ENCODE assay signal across 8 cellular contexts in genomic region chr10:100878291-100878910, GRCh38. TPM values are rescaled to one million over a fixed set of nuclear protein-coding genes. Genes with fewer than 3 reads are reported as not detected.
DNase-seq lines count a peak whose midpoint lies in the region; ATAC-seq, FAIRE-seq and TF ChIP-seq lines count a peak whose summit lies in the region.

No MANE protein-coding gene starts in this region.

- peak; percentile 74 for ATAC-seq in activated CD8-positive, alpha-beta memory T cell treated with anti-CD3 and anti-CD28 coated beads, Interleukin-2, amount 10 ng/mL, durations not matched to agents 7 days and 5 days
- no peak for ATAC-seq in GM21619 (IDR thresholded peaks at IDR 0.05; ENCODE audit: unreplicated experiment)

- H4K5ac ChIP-seq in H1 (ENCODE audit: insufficient read length, low read depth, low read length) = no peak overlapping the region

- H2AFZ ChIP-seq in H1 (ENCODE audit: low read length) (0 out of 2 replicates have a peak overlapping the region, but pooled peaks have one; percentile 47), mesenchymal stem cell (ENCODE audit: low read depth, low read length) (no peak overlapping the region)

- POLR2A ChIA-PET in H1 (lab: Charles Lee; ENCODE audit: partially characterized antibody) = interaction anchor here (0.8 to 1.9 kb wide), 6 partner anchors 10 to 317 kb away, joined by 3 to 8 read pairs (median 4); no protein-coding TSS in a partner anchor

- H3K4me3 Mint-ChIP-seq in activated CD8-positive, alpha-beta memory T cell treated with anti-CD3 and anti-CD28 coated beads, Interleukin-2, amount 10 ng/mL, durations not matched to agents 7 days and 5 days = no peak overlapping the region
- H3K4me3 Mint-ChIP-seq in type B pancreatic cell = no peak overlapping the region

- no peak overlapping the region for H3K56ac ChIP-seq in H1 (replicated peaks; ENCODE audit: insufficient read length, low read depth, low read length)

- peak; percentile 66 to 90 (median 85) for TF ChIP-seq CTCF in H1 (IDR thresholded peaks at IDR 0.05; ENCODE audit: control extremely low read depth in 1 of 3, insufficient read depth in 1 of 3, low read depth in 1 of 3, low read length in 3 of 3)
- TF ChIP-seq CTCF in type B pancreatic cell (conservative IDR thresholded peaks at IDR 0.05) = peak; percentile 90

- no peaks in the 10 kb centered on the region for H3K4me1 Mint-ChIP-seq in activated CD8-positive, alpha-beta memory T cell treated with anti-CD3 and anti-CD28 coated beads, Interleukin-2, amount 10 ng/mL, durations not matched to agents 7 days and 5 days
- H3K4me1 Mint-ChIP-seq in type B pancreatic cell (ENCODE audit: unreplicated experiment) = peaks cover 46% of the 10 kb centered on the region

- no peak overlapping the region for H4K91ac ChIP-seq in H1 (replicated peaks; ENCODE audit: insufficient read length, low read length)
- H4K91ac ChIP-seq in mesenchymal stem cell (ENCODE audit: low read length) = no peak overlapping the region

- H3K27me3 ChIP-seq in H1 (replicated peaks in 1 of 4; ENCODE audit: control insufficient read depth in 3 of 4, extremely low read depth in 1 of 4, insufficient read depth in 3 of 4, low read length in 3 of 4) (peaks cover 0 to 13% (median 6%) of the 10 kb centered on the region in 4 experiments; a peak in 4 of 7 replicates), mesenchymal stem cell (ENCODE audit: control insufficient read depth in 1 of 2, insufficient read depth in 1 of 2, low read length in 2 of 2) (peaks cover 10 to 58% of the 10 kb centered on the region in 2 experiments)

- H4K20me1 ChIP-seq in H1 (replicated peaks in 1 of 2; ENCODE audit: control insufficient read depth in 1 of 2, insufficient read depth in 2 of 2, low read length in 2 of 2) = peaks cover 0 to 2% of the 10 kb centered on the region in 2 experiments

- no peaks in the 10 kb centered on the region for H3K79me1 ChIP-seq in H1 (ENCODE audit: low read depth, low read length)
- no peaks in the 10 kb centered on the region for H3K79me1 ChIP-seq in mesenchymal stem cell (replicated peaks; ENCODE audit: low read length, poor library complexity, severe bottlenecking)

- H3K14ac ChIP-seq in H1 (ENCODE audit: insufficient read length) (no peak overlapping the region), mesenchymal stem cell (ENCODE audit: low read length in 2 of 2) (no peak overlapping the region)

- peak; percentile 53 for DNase-seq in activated CD8-positive, alpha-beta memory T cell treated with anti-CD3 and anti-CD28 coated beads, Interleukin-2, amount 10 ng/mL, durations not matched to agents 7 days and 5 days
- no peak for DNase-seq in activated CD8-positive, alpha-beta memory T cell treated with anti-CD3 and anti-CD28 coated beads for 24 hours
- peak; percentile 57 for DNase-seq in LoVo (ENCODE audit: low spot score)
- DNase-seq in SKM-1 (lab: John Stamatoyannopoulos, UW; ENCODE audit: unreplicated experiment) = peak; percentile 49
- peak; percentile 31 to 71 for DNase-seq in H1 (ENCODE audit: low read depth in 1 of 2, low spot score in 2 of 2)
- peak; percentile 83 for DNase-seq in mesenchymal stem cell
- DNase-seq in type B pancreatic cell (ENCODE audit: extremely low spot score, unreplicated experiment) = no peak

- H3K9me3 Mint-ChIP-seq in activated CD8-positive, alpha-beta memory T cell treated with anti-CD3 and anti-CD28 coated beads, Interleukin-2, amount 10 ng/mL, durations not matched to agents 7 days and 5 days (ENCODE audit: low read depth) = no peaks in the 10 kb centered on the region
- no peaks in the 10 kb centered on the region for H3K9me3 Mint-ChIP-seq in type B pancreatic cell

- peak; percentile 98 for FAIRE-seq in H1 (lab: Jason Lieb, UNC)

- peak; percentile 97 to 98 for TF ChIP-seq RAD21 in H1 (IDR thresholded peaks at IDR 0.05 in 1 of 2, conservative IDR thresholded peaks at IDR 0.05 in 1 of 2; ENCODE audit: low read depth in 2 of 2, low read length in 2 of 2)

- no peaks in the 10 kb centered on the region for H3K36me3 ChIP-seq in H1 (ENCODE audit: control insufficient read depth in 2 of 4, insufficient read depth in 4 of 4, low read length in 3 of 4)
- H3K36me3 ChIP-seq in mesenchymal stem cell (ENCODE audit: control insufficient read depth in 1 of 2, insufficient read depth in 2 of 2, low read depth in 1 of 2, low read length in 2 of 2) = no peaks in the 10 kb centered on the region

- H3K79me2 ChIP-seq in H1 (ENCODE audit: control insufficient read depth in 1 of 2, insufficient read depth in 2 of 2, low read length in 2 of 2) = no peaks in the 10 kb centered on the region

- H2AK5ac ChIP-seq in H1 (ENCODE audit: low read depth, low read length) (no peak overlapping the region), mesenchymal stem cell (ENCODE audit: low read length, severe bottlenecking) (no peak overlapping the region)

- H3K23ac ChIP-seq in H1 (ENCODE audit: insufficient read length) (no peak overlapping the region), mesenchymal stem cell (ENCODE audit: low read length in 2 of 2) (no peak overlapping the region)

- H3K23me2 ChIP-seq in H1 (ENCODE audit: low read depth, low read length) = no peaks in the 10 kb centered on the region; the same call in 1 of the 2 replicates

- H2BK5ac ChIP-seq in H1 (ENCODE audit: low read depth, low read length) (no peak overlapping the region), mesenchymal stem cell (ENCODE audit: low read depth, low read length, poor library complexity, severe bottlenecking) (no peak overlapping the region)

- H3K4me1 ChIP-seq in H1 (replicated peaks in 1 of 4; ENCODE audit: control insufficient read depth in 3 of 4, insufficient read depth in 4 of 4, low read length in 3 of 4) = peaks cover 0 to 12% (median 7%) of the 10 kb centered on the region in 4 experiments; a peak in 5 of 7 replicates
- H3K4me1 ChIP-seq in mesenchymal stem cell (ENCODE audit: control insufficient read depth, insufficient read depth, low read depth, low read length) = peaks cover 17% of the 10 kb centered on the region

- H2BK15ac ChIP-seq in H1 (ENCODE audit: low read length) = no peak overlapping the region
- no peak overlapping the region for H2BK15ac ChIP-seq in mesenchymal stem cell (ENCODE audit: low read depth, poor library complexity, severe bottlenecking)

- CTCF ChIA-PET in activated CD8-positive, alpha-beta memory T cell treated with anti-CD3 and anti-CD28 coated beads, Interleukin-2, amount 10 ng/mL, durations not matched to agents 7 days and 5 days (lab: Charles Lee) = interaction anchor here (0.5 to 3.2 kb wide), 11 partner anchors 10 to 316 kb away, joined by 3 to 12 read pairs (median 3); no protein-coding TSS in a partner anchor
- CTCF ChIA-PET in H1 (lab: Charles Lee; ENCODE audit: partially characterized antibody) = interaction anchor here (0.6 to 10.6 kb wide), 79 partner anchors 9 to 530 kb away, joined by 3 to 110 read pairs (median 4); partner anchors contain the start of genes HIF1AN and SEMA4G

- no peak overlapping the region for H3K9ac ChIP-seq in H1 (replicated peaks in 1 of 4; ENCODE audit: extremely low read depth in 1 of 4, low read depth in 3 of 4, low read length in 3 of 4)
- no peak overlapping the region for H3K9ac ChIP-seq in mesenchymal stem cell (ENCODE audit: low read length)

- H3K4ac ChIP-seq in H1 (replicated peaks; ENCODE audit: insufficient read length, low read depth, low read length) = no peak overlapping the region
- no peak overlapping the region for H3K4ac ChIP-seq in mesenchymal stem cell (ENCODE audit: low read depth in 1 of 2, low read length in 2 of 2)

- H2BK120ac ChIP-seq in H1 (replicated peaks; ENCODE audit: low read depth, low read length) (no peak overlapping the region), mesenchymal stem cell (ENCODE audit: low read depth, low read length) (no peak overlapping the region)

- H3K36me3 Mint-ChIP-seq in activated CD8-positive, alpha-beta memory T cell treated with anti-CD3 and anti-CD28 coated beads, Interleukin-2, amount 10 ng/mL, durations not matched to agents 7 days and 5 days = no peaks in the 10 kb centered on the region
- no peaks in the 10 kb centered on the region for H3K36me3 Mint-ChIP-seq in type B pancreatic cell

- H3K27ac ChIP-seq in H1 (ENCODE audit: low read depth, low read length) (no peak overlapping the region), mesenchymal stem cell (ENCODE audit: low read length, poor library complexity, severe bottlenecking) (no peak overlapping the region)

- H3K4me2 ChIP-seq in H1 (ENCODE audit: insufficient read depth in 1 of 2, low read depth in 2 of 2, low read length in 2 of 2) (0 out of 4 replicates have a peak overlapping the region, but pooled peaks of 1 of the 2 experiments have one; percentile 0), mesenchymal stem cell (ENCODE audit: low read length, poor library complexity, severe bottlenecking) (no peak overlapping the region)

- H3K27ac Mint-ChIP-seq in activated CD8-positive, alpha-beta memory T cell treated with anti-CD3 and anti-CD28 coated beads, Interleukin-2, amount 10 ng/mL, durations not matched to agents 7 days and 5 days = no peak overlapping the region
- no peak overlapping the region for H3K27ac Mint-ChIP-seq in type B pancreatic cell

- no peak overlapping the region for H2BK20ac ChIP-seq in H1 (ENCODE audit: low read length)

- TF ChIP-seq POLR2A in H1 (IDR thresholded peaks at IDR 0.05; ENCODE audit: control extremely low read depth in 1 of 2, low read depth in 2 of 2, low read length in 2 of 2) = no peak

- H3K18ac ChIP-seq in H1 (ENCODE audit: extremely low read depth, low read length) (no peak overlapping the region), mesenchymal stem cell (ENCODE audit: low read depth in 1 of 2, low read length in 2 of 2) (no peak overlapping the region)

- H2BK12ac ChIP-seq in H1 (ENCODE audit: low read depth, low read length) (no peak overlapping the region), mesenchymal stem cell (ENCODE audit: low read length in 2 of 2) (peak overlapping the region in 1 of 2 experiments; percentile 49)

- H3K9me3 ChIP-seq in H1 (ENCODE audit: insufficient read depth in 2 of 2, low read depth in 1 of 2, low read length in 1 of 2) (no peaks in the 10 kb centered on the region), mesenchymal stem cell (ENCODE audit: control insufficient read depth, low read length) (no peaks in the 10 kb centered on the region)

- WGBS in H1 (ENCODE audit: extremely low coverage in 1 of 2, insufficient coverage in 1 of 2, insufficient read length in 1 of 2, insufficient replicate concordance in 2 of 2, low coverage in 1 of 2, low lambda C conversion rate in 2 of 2, missing lambda C conversion rate in 1 of 2), 2 experiments = 14% methylated on average over 5 of the region's 5 CpGs; no CpG with 5 or more reads in 1 of the 2 experiments
- WGBS in mesenchymal stem cell = 0% methylated on average over 5 of the region's 5 CpGs

- H3K27me3 Mint-ChIP-seq in activated CD8-positive, alpha-beta memory T cell treated with anti-CD3 and anti-CD28 coated beads, Interleukin-2, amount 10 ng/mL, durations not matched to agents 7 days and 5 days = no peaks in the 10 kb centered on the region
- H3K27me3 Mint-ChIP-seq in type B pancreatic cell = peaks cover 59% of the 10 kb centered on the region

- H3K4me3 ChIP-seq in H1 (ENCODE audit: extremely low read depth in 1 of 4, insufficient read depth in 2 of 4, low read depth in 3 of 4, low read length in 4 of 4) = no peak overlapping the region
- no peak overlapping the region for H3K4me3 ChIP-seq in mesenchymal stem cell (ENCODE audit: insufficient read depth in 1 of 2, low read depth in 1 of 2, low read length in 2 of 2)

- H4K8ac ChIP-seq in H1 (ENCODE audit: extremely low read depth, insufficient read depth, low read length) (no peak overlapping the region), mesenchymal stem cell (ENCODE audit: low read length) (no peak overlapping the region)

- no peak for TF ChIP-seq EP300 in H1 (IDR thresholded peaks at IDR 0.05; ENCODE audit: borderline replicate concordance in 1 of 2, low read depth in 2 of 2, low read length in 2 of 2)

RNA-seq across cellular contexts. Expression of gene SLF2, which starts 34.4 kb away (rescaled TPM):
- total RNA-seq in activated CD8-positive, alpha-beta memory T cell treated with anti-CD3 and anti-CD28 coated beads, Interleukin-2, amount 10 ng/mL, durations not matched to agents 7 days and 5 days = 10 to 100 TPM; 41.4 to 53.0 TPM
- total RNA-seq in H1 (2021; fragmentation: NEBNext Ultra II Directional; extraction: Animal tissue kit (Norgen Biotek cat#: 25700)) = 20.1 and 20.9 TPM in 2 replicates
- 4.0 and 5.5 TPM in 2 replicates for polyA plus RNA-seq in H1 (2011; rRNA removed)
- 6.3 TPM for polyA plus RNA-seq in H1 (2011; cell fraction: cytosol; rRNA removed)
- polyA plus RNA-seq in H1 (2011; cell fraction: nucleus; rRNA removed) = 6.2 TPM
- polyA plus RNA-seq in H1 (2012, experiment 1 of 2) = 6.6 to 10.9 TPM (median 8.4 TPM) in 4 replicates
- polyA plus RNA-seq in H1 (2012, experiment 2 of 2) = 1.0 TPM
- 10.3 TPM for polyA plus RNA-seq in H1 (2013, experiment 1 of 2)
- polyA plus RNA-seq in H1 (2013, experiment 2 of 2) = 10.3 TPM
- 10.0 and 10.7 TPM in 2 replicates for polyA minus RNA-seq in H1 (2011; rRNA and poly(A)+ RNA removed)
- 13.1 TPM for polyA minus RNA-seq in H1 (2011; cell fraction: cytosol; rRNA and poly(A)+ RNA removed)
- 38.1 TPM for polyA minus RNA-seq in H1 (2011; cell fraction: nucleus; rRNA and poly(A)+ RNA removed)
- 18.2 TPM for polyA plus RNA-seq in mesenchymal stem cell (2013, experiment 1 of 2)
- 18.0 TPM for polyA plus RNA-seq in mesenchymal stem cell (2013, experiment 2 of 2)
- 22.0 and 46.1 TPM in 2 replicates for total RNA-seq in type B pancreatic cell (ENCODE audit: low replicate concordance)

Comparison
In these comparisons a context has a peak if more than half of its experiments do, and no peak if none do; other contexts are left out.
1. DNase-seq: peak in activated CD8-positive, alpha-beta memory T cell treated with anti-CD3 and anti-CD28 coated beads, Interleukin-2, amount 10 ng/mL, durations not matched to agents 7 days and 5 days (single experiment), LoVo (single experiment), SKM-1 (single experiment), H1 (2 of 2) and mesenchymal stem cell (single experiment); none in activated CD8-positive, alpha-beta memory T cell treated with anti-CD3 and anti-CD28 coated beads for 24 hours (single experiment) and type B pancreatic cell (single experiment).